ENCODE assay signal across 31 cellular contexts in the genomic region with DNA sequence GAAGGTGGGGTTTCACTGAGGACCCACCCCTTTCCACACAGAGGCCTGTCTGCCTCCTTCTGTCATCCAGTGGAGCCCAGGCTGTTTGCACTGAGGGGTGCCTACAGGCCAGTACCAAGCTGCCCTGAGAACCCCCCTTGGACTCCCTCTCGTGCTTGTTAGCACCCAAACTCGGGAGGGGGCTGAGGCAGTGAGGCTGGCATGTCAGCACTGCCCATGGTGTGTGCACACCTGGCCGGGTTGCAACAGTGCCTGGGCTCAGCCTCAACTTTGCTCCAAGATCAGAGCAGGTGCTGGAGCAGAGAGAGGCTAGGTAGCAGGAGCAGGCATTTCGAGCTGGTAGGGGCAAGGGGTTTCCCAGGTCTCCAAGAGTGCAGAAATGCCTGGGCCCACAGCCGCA.
A peak's percentile ranks its signal among the peaks of the same experiment; 100 is the strongest.
DNase-seq lines count a peak whose midpoint lies in the region; ATAC-seq and TF ChIP-seq lines count a peak whose summit lies in the region.
"Had no signal": no experiment of that assay in that cellular context is flagged by ENCODE, and none has a peak within 500 bp of the region (broad histone marks: within the 10 kb centered on the region; RNA-seq: fewer than 3 reads in every experiment).

No MANE protein-coding gene starts in this region.

- intact Hi-C loops in upper lobe of right lung (cut with DNase I) = no loop called here

- in situ Hi-C loops in G401 (cut with HindIII; ENCODE audit: low sequenced_read_pairs) = no loop called here

- H3K4me1 Mint-ChIP-seq in stimulated activated naive CD8-positive, alpha-beta T cell treated with anti-CD3 and anti-CD28 coated beads, Interleukin-15, amount 100 ng/mL, for 72 hours = no peaks in the 10 kb centered on the region
- H3K4me1 Mint-ChIP-seq: B cell; CD14-positive monocyte; CD4-positive, alpha-beta memory T cell; CD8-positive, alpha-beta memory T cell had no signal

- H3K9ac ChIP-seq in neuronal stem cell (ENCODE audit: low read depth, low read length, poor library complexity) = no peak overlapping the region
- H3K9ac ChIP-seq: BLaER1; BLaER1 treated with 17β-estradiol and CSF1 and Interleukin-3, amounts not matched to agents 10 nM and 100 nM had no signal

- no peak overlapping the region for H4K91ac ChIP-seq in neuronal stem cell (ENCODE audit: low read depth, low read length, poor library complexity)

- no peak overlapping the region for H3K4ac ChIP-seq in neuronal stem cell (ENCODE audit: low read length)

- H2AK5ac ChIP-seq in neuronal stem cell (ENCODE audit: low read depth, low read length) = no peak overlapping the region

- peak; percentile 31 for ATAC-seq in upper lobe of right lung
- no peak for ATAC-seq in stimulated activated naive CD8-positive, alpha-beta T cell treated with anti-CD3 and anti-CD28 coated beads, Interleukin-15, amount 100 ng/mL, for 72 hours
- ATAC-seq: A549; CD8-positive, alpha-beta T cell had no signal

- H3K9me3 Mint-ChIP-seq in stimulated activated naive CD8-positive, alpha-beta T cell treated with anti-CD3 and anti-CD28 coated beads, Interleukin-15, amount 100 ng/mL, for 72 hours = no peaks in the 10 kb centered on the region
- H3K9me3 Mint-ChIP-seq: CD4-positive, alpha-beta T cell; CD8-positive, alpha-beta memory T cell; CD8-positive, alpha-beta T cell had no signal

- H3K14ac ChIP-seq in neuronal stem cell (ENCODE audit: low read length) = no peak overlapping the region

- no peak for TF ChIP-seq CTCF in upper lobe of right lung (IDR thresholded peaks at IDR 0.05)

- H3K4me3 Mint-ChIP-seq in stimulated activated naive CD8-positive, alpha-beta T cell treated with anti-CD3 and anti-CD28 coated beads, Interleukin-15, amount 100 ng/mL, for 72 hours = no peak overlapping the region
- H3K4me3 Mint-ChIP-seq: B cell; CD14-positive monocyte; CD4-positive, alpha-beta memory T cell; CD4-positive, alpha-beta T cell; CD4-positive, CD25-positive, alpha-beta regulatory T cell; CD8-positive, alpha-beta memory T cell; CD8-positive, alpha-beta T cell had no signal

- no peak overlapping the region for H2BK120ac ChIP-seq in neuronal stem cell (ENCODE audit: low read depth, low read length)

- H3K36me3 ChIP-seq in neuronal stem cell (replicated peaks in 1 of 2; ENCODE audit: control insufficient read depth in 2 of 2, insufficient read depth in 2 of 2, low read length in 2 of 2) = peaks cover 0 to 3% of the 10 kb centered on the region in 2 donors
- H3K36me3 ChIP-seq in upper lobe of right lung = no peaks in the 10 kb centered on the region
- H3K36me3 ChIP-seq: BE2C had no signal

- H3K4me3 ChIP-seq in neuronal stem cell (ENCODE audit: low read length in 2 of 2) = no peak overlapping the region
- H3K4me3 ChIP-seq in upper lobe of right lung = no peak overlapping the region
- H3K4me3 ChIP-seq: A549; BLaER1; BLaER1 treated with 17β-estradiol and CSF1 and Interleukin-3, amounts not matched to agents 10 nM and 100 nM had no signal

- H3K27me3 Mint-ChIP-seq in stimulated activated naive CD8-positive, alpha-beta T cell treated with anti-CD3 and anti-CD28 coated beads, Interleukin-15, amount 100 ng/mL, for 72 hours = no peaks in the 10 kb centered on the region
- H3K27me3 Mint-ChIP-seq: B cell; CD4-positive, alpha-beta memory T cell; CD4-positive, alpha-beta T cell; CD4-positive, CD25-positive, alpha-beta regulatory T cell; CD8-positive, alpha-beta memory T cell had no signal

- DNase-seq in neuronal stem cell (ENCODE audit: low spot score) (no peak), upper lobe of right lung (no peak), G401 (ENCODE audit: low spot score) (no peak)
- DNase-seq in stimulated activated naive CD8-positive, alpha-beta T cell treated with anti-CD3 and anti-CD28 coated beads, Interleukin-15, amount 100 ng/mL, for 72 hours = no peak
- DNase-seq: 8988T; ACHN; AML-193; BE2C; C1 segment of cervical spinal cord; Caco-2; Calu3; CD4-positive, alpha-beta memory T cell; CD4-positive, alpha-beta T cell; CD4-positive, CD25-positive, alpha-beta regulatory T cell; CD8-positive, alpha-beta memory T cell; CD8-positive, alpha-beta T cell; COR-L47; DMS 273 treated with DMSO at 0.1 percent for 48 hours; DMS153; DMS53; DMS79; DMS79 treated with DMSO at 0.1 percent for 48 hours; DND-41; EL had no signal

- peak overlapping the region; percentile 23 for H3K18ac ChIP-seq in neuronal stem cell (ENCODE audit: low read length)

- no peaks in the 10 kb centered on the region for H3K9me3 ChIP-seq in neuronal stem cell (replicated peaks in 1 of 2; ENCODE audit: control insufficient read depth in 2 of 2, insufficient read depth in 1 of 2, low read depth in 1 of 2, low read length in 2 of 2)
- H3K9me3 ChIP-seq in upper lobe of right lung = no peaks in the 10 kb centered on the region
- H3K9me3 ChIP-seq: A549, BE2C, Caco-2 had no signal

- no peak overlapping the region for H2BK12ac ChIP-seq in neuronal stem cell (ENCODE audit: low read length)

- H3K79me1 ChIP-seq in neuronal stem cell (ENCODE audit: low read depth, low read length) = peaks cover 2% of the 10 kb centered on the region

- no peak overlapping the region for H3K23ac ChIP-seq in neuronal stem cell (ENCODE audit: low read depth, low read length, poor library complexity)

- no peak overlapping the region for H2BK5ac ChIP-seq in neuronal stem cell (ENCODE audit: low read length)

- H3K4me1 ChIP-seq in neuronal stem cell (ENCODE audit: control insufficient read depth in 2 of 2, insufficient read depth in 1 of 2, low read depth in 1 of 2, low read length in 2 of 2) (no peaks in the 10 kb centered on the region), upper lobe of right lung (no peaks in the 10 kb centered on the region)
- H3K4me1 ChIP-seq: A549, Caco-2 had no signal

- H2BK15ac ChIP-seq in neuronal stem cell (ENCODE audit: low read length) = no peak overlapping the region

- no peak overlapping the region for H3K27ac Mint-ChIP-seq in stimulated activated naive CD8-positive, alpha-beta T cell treated with anti-CD3 and anti-CD28 coated beads, Interleukin-15, amount 100 ng/mL, for 72 hours
- H3K27ac Mint-ChIP-seq: B cell; CD14-positive monocyte; CD4-positive, alpha-beta memory T cell; CD4-positive, alpha-beta T cell; CD4-positive, CD25-positive, alpha-beta regulatory T cell; CD8-positive, alpha-beta memory T cell; CD8-positive, alpha-beta T cell had no signal

- no peak overlapping the region for H4K8ac ChIP-seq in neuronal stem cell (ENCODE audit: low read depth, low read length)

- no peak overlapping the region for H3K4me2 ChIP-seq in neuronal stem cell (ENCODE audit: insufficient read depth, low read length, poor library complexity, severe bottlenecking)
- H3K4me2 ChIP-seq: A549; BLaER1; BLaER1 treated with 17β-estradiol and CSF1 and Interleukin-3, amounts not matched to agents 10 nM and 100 nM had no signal

- H3K27me3 ChIP-seq in neuronal stem cell (ENCODE audit: control insufficient read depth in 3 of 3, insufficient read depth in 3 of 3, low read depth in 1 of 3, low read length in 3 of 3) (no peaks in the 10 kb centered on the region), upper lobe of right lung (no peaks in the 10 kb centered on the region)
- H3K27me3 ChIP-seq: BE2C; BLaER1; BLaER1 treated with 17β-estradiol and CSF1 and Interleukin-3, amounts not matched to agents 10 nM and 100 nM had no signal

- no peak overlapping the region for H2AFZ ChIP-seq in neuronal stem cell (ENCODE audit: low read length)

- WGBS in neuronal stem cell (ENCODE audit: extremely low coverage in 2 of 2, insufficient read length in 2 of 2, insufficient replicate concordance in 1 of 2), 2 donors = no CpG with 5 or more reads among the region's 5 CpGs

- H3K27ac ChIP-seq in neuronal stem cell (replicated peaks; ENCODE audit: low read length) (no peak overlapping the region), upper lobe of right lung (no peak overlapping the region)
- H3K27ac ChIP-seq: 22Rv1; A549; BLaER1; BLaER1 treated with 17β-estradiol and CSF1 and Interleukin-3, amounts not matched to agents 10 nM and 100 nM; C4-2B had no signal
